17 cellular contexts compared by ENCODE assay signal in genomic region chr3:39275963-39276593, GRCh38. TPM values are rescaled to one million over a fixed set of nuclear protein-coding genes. Genes with fewer than 3 reads are reported as not detected.
DNase-seq lines count a peak whose midpoint lies in the region; ATAC-seq and TF ChIP-seq lines count a peak whose summit lies in the region.
"Had no signal": no experiment of that assay in that cellular context is flagged by ENCODE, and none has a peak within 500 bp of the region (broad histone marks: within the 10 kb centered on the region; RNA-seq: fewer than 3 reads in every experiment).

No MANE protein-coding gene starts in this region.

- H2BK5ac ChIP-seq in mesendoderm (ENCODE audit: low read length) = no peak overlapping the region

- ATAC-seq in activated CD8-positive, alpha-beta T cell treated with anti-CD3 and anti-CD28 coated beads, Interleukin-2, amount 10 ng/mL, durations not matched to agents 7 days and 5 days = no peak
- ATAC-seq in activated CD8-positive, alpha-beta T cell treated with anti-CD3 and anti-CD28 coated beads for 36 hours = no peak
- no peak for ATAC-seq in CD8-positive, alpha-beta T cell
- ATAC-seq in natural killer cell treated with Interleukin-12 subunit alpha and Interleukin-12 subunit beta and Interleukin-15 and Interleukin-18, amount 100 ng/mL, for 72 hours = no peak
- no peak for ATAC-seq in stimulated activated memory B cell treated with anti-CD40 and anti-IgM and Interleukin-4, amounts not matched to agents 10 μg/mL and 1 μg/mL and 100 μg/mL, for 72 hours
- ATAC-seq: Panc1 had no signal

- no peaks in the 10 kb centered on the region for H3K79me2 ChIP-seq in neural progenitor cell (ENCODE audit: low read depth)
- H3K79me2 ChIP-seq in mesendoderm (ENCODE audit: control insufficient read depth, insufficient read depth, low read length) = no peaks in the 10 kb centered on the region

- H3K9me3 Mint-ChIP-seq in activated CD8-positive, alpha-beta T cell treated with anti-CD3 and anti-CD28 coated beads, Interleukin-2, amount 10 ng/mL, durations not matched to agents 7 days and 5 days (ENCODE audit: insufficient read depth) = no peaks in the 10 kb centered on the region
- no peaks in the 10 kb centered on the region for H3K9me3 Mint-ChIP-seq in activated CD8-positive, alpha-beta T cell treated with anti-CD3 and anti-CD28 coated beads for 36 hours
- no peaks in the 10 kb centered on the region for H3K9me3 Mint-ChIP-seq in CD8-positive, alpha-beta T cell
- no peaks in the 10 kb centered on the region for H3K9me3 Mint-ChIP-seq in natural killer cell treated with Interleukin-12 subunit alpha and Interleukin-12 subunit beta and Interleukin-15 and Interleukin-18, amount 100 ng/mL, for 72 hours
- H3K9me3 Mint-ChIP-seq in neural progenitor cell = no peaks in the 10 kb centered on the region
- H3K9me3 Mint-ChIP-seq in stimulated activated memory B cell treated with anti-CD40 and anti-IgM and Interleukin-4, amounts not matched to agents 10 μg/mL and 1 μg/mL and 100 μg/mL, for 72 hours = no peaks in the 10 kb centered on the region

- no peaks in the 10 kb centered on the region for H3K27me3 ChIP-seq in CD8-positive, alpha-beta T cell (ENCODE audit: insufficient read depth, low read length)
- H3K27me3 ChIP-seq in dorsolateral prefrontal cortex (peaks cover 0 to 5% (median 0%) of the 10 kb centered on the region in 45 donors), neural progenitor cell (no peaks in the 10 kb centered on the region), mesendoderm (ENCODE audit: insufficient read depth, low read length, poor library complexity) (no peaks in the 10 kb centered on the region)

- H3K56ac ChIP-seq in mesendoderm (ENCODE audit: low read length) = no peak overlapping the region

- no peak overlapping the region for H4K8ac ChIP-seq in mesendoderm (ENCODE audit: low read depth, low read length)

- CTCF ChIA-PET in activated CD8-positive, alpha-beta T cell treated with anti-CD3 and anti-CD28 coated beads, Interleukin-2, amount 10 ng/mL, durations not matched to agents 7 days and 5 days (lab: Charles Lee) = interaction anchor here (1.4 to 15.4 kb wide), 2 partner anchors 13 to 43 kb away, joined by 3 to 242 read pairs; no protein-coding TSS in a partner anchor
- CTCF ChIA-PET in activated CD8-positive, alpha-beta T cell treated with anti-CD3 and anti-CD28 coated beads for 36 hours (lab: Charles Lee) = interaction anchor here (1.0 to 15.4 kb wide), 3 partner anchors 14 to 86 kb away, joined by 3 to 275 read pairs (median 9); no protein-coding TSS in a partner anchor
- CTCF ChIA-PET in CD8-positive, alpha-beta T cell (lab: Charles Lee) = interaction anchor here (2.2 to 12.9 kb wide), 2 partner anchors 12 to 16 kb away, joined by 10 to 74 read pairs; no protein-coding TSS in a partner anchor

- no peak overlapping the region for H3K4me3 Mint-ChIP-seq in activated CD8-positive, alpha-beta T cell treated with anti-CD3 and anti-CD28 coated beads, Interleukin-2, amount 10 ng/mL, durations not matched to agents 7 days and 5 days
- no peak overlapping the region for H3K4me3 Mint-ChIP-seq in activated CD8-positive, alpha-beta T cell treated with anti-CD3 and anti-CD28 coated beads for 36 hours
- peak overlapping the region; percentile 38 for H3K4me3 Mint-ChIP-seq in CD8-positive, alpha-beta T cell
- H3K4me3 Mint-ChIP-seq in natural killer cell treated with Interleukin-12 subunit alpha and Interleukin-12 subunit beta and Interleukin-15 and Interleukin-18, amount 100 ng/mL, for 72 hours = peak overlapping the region; percentile 94
- no peak overlapping the region for H3K4me3 Mint-ChIP-seq in neural progenitor cell
- no peak overlapping the region for H3K4me3 Mint-ChIP-seq in stimulated activated memory B cell treated with anti-CD40 and anti-IgM and Interleukin-4, amounts not matched to agents 10 μg/mL and 1 μg/mL and 100 μg/mL, for 72 hours

- POLR2A ChIA-PET in activated CD8-positive, alpha-beta T cell treated with anti-CD3 and anti-CD28 coated beads, Interleukin-2, amount 10 ng/mL, durations not matched to agents 7 days and 5 days (lab: Charles Lee) = no interaction called here
- POLR2A ChIA-PET in activated CD8-positive, alpha-beta T cell treated with anti-CD3 and anti-CD28 coated beads for 36 hours (lab: Charles Lee) = no interaction called here
- POLR2A ChIA-PET in CD8-positive, alpha-beta T cell (lab: Charles Lee) = no interaction called here

- H3K9me3 ChIP-seq in CD8-positive, alpha-beta T cell (ENCODE audit: low read length) = no peaks in the 10 kb centered on the region
- no peaks in the 10 kb centered on the region for H3K9me3 ChIP-seq in neural progenitor cell (ENCODE audit: low read depth)

- no peaks in the 10 kb centered on the region for H3K36me3 Mint-ChIP-seq in activated CD8-positive, alpha-beta T cell treated with anti-CD3 and anti-CD28 coated beads, Interleukin-2, amount 10 ng/mL, durations not matched to agents 7 days and 5 days (ENCODE audit: low read depth)
- no peaks in the 10 kb centered on the region for H3K36me3 Mint-ChIP-seq in activated CD8-positive, alpha-beta T cell treated with anti-CD3 and anti-CD28 coated beads for 36 hours (ENCODE audit: low read depth)
- H3K36me3 Mint-ChIP-seq in CD8-positive, alpha-beta T cell = no peaks in the 10 kb centered on the region
- H3K36me3 Mint-ChIP-seq in natural killer cell treated with Interleukin-12 subunit alpha and Interleukin-12 subunit beta and Interleukin-15 and Interleukin-18, amount 100 ng/mL, for 72 hours = peaks cover 5% of the 10 kb centered on the region
- no peaks in the 10 kb centered on the region for H3K36me3 Mint-ChIP-seq in neural progenitor cell
- no peaks in the 10 kb centered on the region for H3K36me3 Mint-ChIP-seq in stimulated activated memory B cell treated with anti-CD40 and anti-IgM and Interleukin-4, amounts not matched to agents 10 μg/mL and 1 μg/mL and 100 μg/mL, for 72 hours

- H2AK5ac ChIP-seq in mesendoderm (ENCODE audit: low read length) = no peak overlapping the region

- no peak for DNase-seq in activated CD8-positive, alpha-beta T cell treated with anti-CD3 and anti-CD28 coated beads, Interleukin-2, amount 10 ng/mL, durations not matched to agents 7 days and 5 days
- DNase-seq in activated CD8-positive, alpha-beta T cell treated with anti-CD3 and anti-CD28 coated beads for 36 hours = no peak
- peak in 1 of 7 experiments; percentile 23 for DNase-seq in CD8-positive, alpha-beta T cell
- DNase-seq in dorsolateral prefrontal cortex (no peak), neural progenitor cell (ENCODE audit: low spot score) (no peak), mesendoderm (no peak)
- no peak for DNase-seq in natural killer cell treated with Interleukin-12 subunit alpha and Interleukin-12 subunit beta and Interleukin-15 and Interleukin-18, amount 100 ng/mL, for 72 hours (ENCODE audit: low spot score)
- DNase-seq: Calu3, NCI-H187 treated with DMSO at 0.1 percent for 48 hours, NCI-H2171, NCI-H774 had no signal

- no peak overlapping the region for H3K23ac ChIP-seq in mesendoderm (ENCODE audit: low read length)

- H3K27ac ChIP-seq in CD8-positive, alpha-beta T cell (ENCODE audit: low read depth, low read length) = peak overlapping the region; percentile 4
- H3K27ac ChIP-seq in dorsolateral prefrontal cortex (peak overlapping the region in 6 of 59 donors; percentile 11 to 60 (median 18)), neural progenitor cell (no peak overlapping the region), mesendoderm (ENCODE audit: low read depth, low read length) (no peak overlapping the region)
- H3K27ac ChIP-seq: C4-2B had no signal

- no peak overlapping the region for H2BK120ac ChIP-seq in mesendoderm (ENCODE audit: low read depth, low read length)

- no peaks in the 10 kb centered on the region for H3F3A ChIP-seq in neural progenitor cell (ENCODE audit: low read depth)

- no peak overlapping the region for H2BK15ac ChIP-seq in mesendoderm (replicated peaks; ENCODE audit: low read depth)

- H3K4ac ChIP-seq in mesendoderm (ENCODE audit: low read depth, low read length) = no peak overlapping the region

- H3K27me3 Mint-ChIP-seq in activated CD8-positive, alpha-beta T cell treated with anti-CD3 and anti-CD28 coated beads, Interleukin-2, amount 10 ng/mL, durations not matched to agents 7 days and 5 days (ENCODE audit: low read depth) = peaks cover 13% of the 10 kb centered on the region
- peaks cover 3% of the 10 kb centered on the region for H3K27me3 Mint-ChIP-seq in activated CD8-positive, alpha-beta T cell treated with anti-CD3 and anti-CD28 coated beads for 36 hours
- no peaks in the 10 kb centered on the region for H3K27me3 Mint-ChIP-seq in CD8-positive, alpha-beta T cell (ENCODE audit: low read depth)
- no peaks in the 10 kb centered on the region for H3K27me3 Mint-ChIP-seq in natural killer cell treated with Interleukin-12 subunit alpha and Interleukin-12 subunit beta and Interleukin-15 and Interleukin-18, amount 100 ng/mL, for 72 hours
- H3K27me3 Mint-ChIP-seq in neural progenitor cell (ENCODE audit: insufficient read depth, low read depth) = peaks cover 5% of the 10 kb centered on the region
- no peaks in the 10 kb centered on the region for H3K27me3 Mint-ChIP-seq in stimulated activated memory B cell treated with anti-CD40 and anti-IgM and Interleukin-4, amounts not matched to agents 10 μg/mL and 1 μg/mL and 100 μg/mL, for 72 hours

- H3K4me1 Mint-ChIP-seq in activated CD8-positive, alpha-beta T cell treated with anti-CD3 and anti-CD28 coated beads, Interleukin-2, amount 10 ng/mL, durations not matched to agents 7 days and 5 days (ENCODE audit: low read depth) = peaks cover 40% of the 10 kb centered on the region
- peaks cover 7% of the 10 kb centered on the region for H3K4me1 Mint-ChIP-seq in activated CD8-positive, alpha-beta T cell treated with anti-CD3 and anti-CD28 coated beads for 36 hours (ENCODE audit: low read depth)
- peaks cover 19% of the 10 kb centered on the region for H3K4me1 Mint-ChIP-seq in CD8-positive, alpha-beta T cell (ENCODE audit: low read depth)
- H3K4me1 Mint-ChIP-seq in natural killer cell treated with Interleukin-12 subunit alpha and Interleukin-12 subunit beta and Interleukin-15 and Interleukin-18, amount 100 ng/mL, for 72 hours (ENCODE audit: low read depth in 2 of 2) = peaks cover 81 to 84% of the 10 kb centered on the region in 2 donors
- no peaks in the 10 kb centered on the region for H3K4me1 Mint-ChIP-seq in neural progenitor cell
- peaks cover 43% of the 10 kb centered on the region for H3K4me1 Mint-ChIP-seq in stimulated activated memory B cell treated with anti-CD40 and anti-IgM and Interleukin-4, amounts not matched to agents 10 μg/mL and 1 μg/mL and 100 μg/mL, for 72 hours

- intact Hi-C loops in activated CD8-positive, alpha-beta T cell treated with anti-CD3 and anti-CD28 coated beads for 36 hours (cut with micrococcal nuclease) = no loop called here
- intact Hi-C loops in CD8-positive, alpha-beta T cell (cut with DNase I, micrococcal nuclease) = no loop called here
- intact Hi-C loops in dorsolateral prefrontal cortex (cut with DNase I) = no loop called here

- no peaks in the 10 kb centered on the region for H3K79me1 ChIP-seq in mesendoderm (ENCODE audit: low read length)

- no peak overlapping the region for H3K18ac ChIP-seq in mesendoderm (ENCODE audit: low read length)

- H3K9ac ChIP-seq in neural progenitor cell = no peak overlapping the region
- no peak overlapping the region for H3K9ac ChIP-seq in mesendoderm (ENCODE audit: low read length)

- no peaks in the 10 kb centered on the region for H3K4me1 ChIP-seq in CD8-positive, alpha-beta T cell (ENCODE audit: insufficient read depth, low read length)
- H3K4me1 ChIP-seq in neural progenitor cell (no peaks in the 10 kb centered on the region), mesendoderm (ENCODE audit: control insufficient read depth, low read depth, low read length) (no peaks in the 10 kb centered on the region)

- H2AFZ ChIP-seq in neural progenitor cell (replicated peaks) = no peak overlapping the region

- TF ChIP-seq CTCF in activated CD8-positive, alpha-beta T cell treated with anti-CD3 and anti-CD28 coated beads for 36 hours (IDR thresholded peaks at IDR 0.05) = no peak
- TF ChIP-seq CTCF in CD8-positive, alpha-beta T cell (IDR thresholded peaks at IDR 0.05) = no peak
- TF ChIP-seq CTCF in dorsolateral prefrontal cortex (IDR thresholded peaks at IDR 0.05 in 54 of 56, conservative IDR thresholded peaks at IDR 0.05 in 2 of 56; ENCODE audit: low read depth in 1 of 56, partially characterized antibody in 56 of 56) (no peak), neural progenitor cell (IDR thresholded peaks at IDR 0.05) (no peak)

- no peak overlapping the region for H4K5ac ChIP-seq in mesendoderm (ENCODE audit: low read length)

- no CpG with 5 or more reads among the region's 3 CpGs for whole genome bisulfite sequencing in mesendoderm (ENCODE audit: extremely low coverage, insufficient coverage, low lambda C conversion rate)

- H3K36me3 ChIP-seq in CD8-positive, alpha-beta T cell (ENCODE audit: insufficient read depth, low read length) = no peaks in the 10 kb centered on the region
- no peaks in the 10 kb centered on the region for H3K36me3 ChIP-seq in neural progenitor cell
- no peaks in the 10 kb centered on the region for H3K36me3 ChIP-seq in mesendoderm (ENCODE audit: control insufficient read depth, insufficient read depth, low read length)

- no peaks in the 10 kb centered on the region for H4K20me1 ChIP-seq in neural progenitor cell (ENCODE audit: low read depth)

- H3K4me2 ChIP-seq in neural progenitor cell (no peak overlapping the region), mesendoderm (ENCODE audit: low read length) (no peak overlapping the region)

- H3K27ac Mint-ChIP-seq in activated CD8-positive, alpha-beta T cell treated with anti-CD3 and anti-CD28 coated beads, Interleukin-2, amount 10 ng/mL, durations not matched to agents 7 days and 5 days = peak overlapping the region; percentile 35
- no peak overlapping the region for H3K27ac Mint-ChIP-seq in activated CD8-positive, alpha-beta T cell treated with anti-CD3 and anti-CD28 coated beads for 36 hours
- no peak overlapping the region for H3K27ac Mint-ChIP-seq in CD8-positive, alpha-beta T cell
- peak overlapping the region; percentile 94 to 97 for H3K27ac Mint-ChIP-seq in natural killer cell treated with Interleukin-12 subunit alpha and Interleukin-12 subunit beta and Interleukin-15 and Interleukin-18, amount 100 ng/mL, for 72 hours
- no peak overlapping the region for H3K27ac Mint-ChIP-seq in neural progenitor cell
- no peak overlapping the region for H3K27ac Mint-ChIP-seq in stimulated activated memory B cell treated with anti-CD40 and anti-IgM and Interleukin-4, amounts not matched to agents 10 μg/mL and 1 μg/mL and 100 μg/mL, for 72 hours

- no peak overlapping the region for H3K4me3 ChIP-seq in CD8-positive, alpha-beta T cell (ENCODE audit: low read depth, low read length)
- peak overlapping the region in 39 of 59 donors; percentile 2 to 57 (median 31) for H3K4me3 ChIP-seq in dorsolateral prefrontal cortex
- no peak overlapping the region for H3K4me3 ChIP-seq in neural progenitor cell
- no peak overlapping the region for H3K4me3 ChIP-seq in mesendoderm (ENCODE audit: low read length)

RNA-seq across cellular contexts. Expression of gene CX3CR1, which starts 3.8 kb away (rescaled TPM):
- total RNA-seq in activated CD8-positive, alpha-beta T cell treated with anti-CD3 and anti-CD28 coated beads, Interleukin-2, amount 10 ng/mL, durations not matched to agents 7 days and 5 days = under 1 TPM; 0.42 to 0.95 TPM
- under 1 TPM; 0.34 to 0.88 TPM for total RNA-seq in activated CD8-positive, alpha-beta T cell treated with anti-CD3 and anti-CD28 coated beads for 36 hours
- total RNA-seq in CD8-positive, alpha-beta T cell = under 1 TPM; 0.42 to 0.49 TPM
- 10 to 100 TPM in 97 of 120 experiments, 1 to 10 TPM in 23; 1.4 to 62.4 (median 16.5) TPM for total RNA-seq in dorsolateral prefrontal cortex
- 10 to 100 TPM in 1 of 2 donors, 1 to 10 TPM in 1; 5.8 to 18.4 TPM for total RNA-seq in natural killer cell treated with Interleukin-12 subunit alpha and Interleukin-12 subunit beta and Interleukin-15 and Interleukin-18, amount 100 ng/mL, for 72 hours
- total RNA-seq in neural progenitor cell (ENCODE audit: low replicate concordance) = 0.06 TPM in 1 of 2 replicates, not detected in the other
- 0.04 TPM for polyA plus RNA-seq in mesendoderm (2013, experiment 1 of 2)
- polyA plus RNA-seq in mesendoderm (2013, experiment 2 of 2) = 0.01 TPM
- total RNA-seq: A172, Calu3, LHCN-M2, NCI-H460 had no signal

RNA-seq across cellular contexts. Expression of gene CCR8, which starts 53.4 kb away (rescaled TPM):
- under 1 TPM; 0.55 to 0.94 TPM for total RNA-seq in activated CD8-positive, alpha-beta T cell treated with anti-CD3 and anti-CD28 coated beads, Interleukin-2, amount 10 ng/mL, durations not matched to agents 7 days and 5 days
- under 1 TPM; 0.34 to 0.56 TPM for total RNA-seq in activated CD8-positive, alpha-beta T cell treated with anti-CD3 and anti-CD28 coated beads for 36 hours
- under 1 TPM in 1 of 2 experiments, not detected in 1; 0.61 TPM for total RNA-seq in CD8-positive, alpha-beta T cell
- under 1 TPM in 1 of 120 experiments, not detected in 119; 0.38 TPM for total RNA-seq in dorsolateral prefrontal cortex
- total RNA-seq in natural killer cell treated with Interleukin-12 subunit alpha and Interleukin-12 subunit beta and Interleukin-15 and Interleukin-18, amount 100 ng/mL, for 72 hours = under 1 TPM in 1 of 2 donors, not detected in 1; 0.45 TPM
- total RNA-seq in neural progenitor cell (ENCODE audit: low replicate concordance) = not detected in 2 replicates
- polyA plus RNA-seq in mesendoderm (2013, experiment 1 of 2) = not detected
- polyA plus RNA-seq in mesendoderm (2013, experiment 2 of 2) = not detected
- total RNA-seq: A172, Calu3, LHCN-M2, NCI-H460 had no signal

Comparison
In these comparisons a context has a peak if more than half of its experiments do, and no peak if none do; other contexts are left out.
1. H3K27ac Mint-ChIP-seq: peak in activated CD8-positive, alpha-beta T cell treated with anti-CD3 and anti-CD28 coated beads, Interleukin-2, amount 10 ng/mL, durations not matched to agents 7 days and 5 days (single experiment) and natural killer cell treated with Interleukin-12 subunit alpha and Interleukin-12 subunit beta and Interleukin-15 and Interleukin-18, amount 100 ng/mL, for 72 hours (2 of 2); none in activated CD8-positive, alpha-beta T cell treated with anti-CD3 and anti-CD28 coated beads for 36 hours (single experiment), CD8-positive, alpha-beta T cell (single experiment), neural progenitor cell (single experiment) and stimulated activated memory B cell treated with anti-CD40 and anti-IgM and Interleukin-4, amounts not matched to agents 10 μg/mL and 1 μg/mL and 100 μg/mL, for 72 hours (single experiment).
2. H3K4me3 Mint-ChIP-seq: peak in CD8-positive, alpha-beta T cell (single experiment) and natural killer cell treated with Interleukin-12 subunit alpha and Interleukin-12 subunit beta and Interleukin-15 and Interleukin-18, amount 100 ng/mL, for 72 hours (single experiment); none in activated CD8-positive, alpha-beta T cell treated with anti-CD3 and anti-CD28 coated beads, Interleukin-2, amount 10 ng/mL, durations not matched to agents 7 days and 5 days (single experiment), activated CD8-positive, alpha-beta T cell treated with anti-CD3 and anti-CD28 coated beads for 36 hours (single experiment), neural progenitor cell (single experiment) and stimulated activated memory B cell treated with anti-CD40 and anti-IgM and Interleukin-4, amounts not matched to agents 10 μg/mL and 1 μg/mL and 100 μg/mL, for 72 hours (single experiment).
3. H3K4me3 ChIP-seq: peak in dorsolateral prefrontal cortex (39 of 59); none in CD8-positive, alpha-beta T cell (single experiment), neural progenitor cell (single experiment) and mesendoderm (single experiment).